ENCODE assay signal across 28 cellular contexts in genomic region chr11:77170107-77170506, GRCh38. TPM values are rescaled to one million over a fixed set of nuclear protein-coding genes. Genes with fewer than 3 reads are reported as not detected.
A peak's percentile ranks its signal among the peaks of the same experiment; 100 is the strongest.
DNase-seq lines count a peak whose midpoint lies in the region; ATAC-seq and TF ChIP-seq lines count a peak whose summit lies in the region.
"Had no signal": no experiment of that assay in that cellular context is flagged by ENCODE, and none has a peak within 500 bp of the region (broad histone marks: within the 10 kb centered on the region; RNA-seq: fewer than 3 reads in every experiment).

No MANE protein-coding gene starts in this region.

- peaks cover 36% of the 10 kb centered on the region for H3K4me1 ChIP-seq in HUES64 (ENCODE audit: insufficient read depth, low read length)
- H3K4me1 ChIP-seq in endodermal cell (ENCODE audit: control insufficient read depth, insufficient read depth, low read length): peaks cover 19% of the 10 kb centered on the region
- H3K4me1 ChIP-seq in lower lobe of right lung: no peaks in the 10 kb centered on the region
- H3K4me1 ChIP-seq in osteoblast (ENCODE audit: insufficient read depth, low read length): no peaks in the 10 kb centered on the region
- H3K4me1 ChIP-seq: colonic mucosa, parathyroid adenoma, right atrium auricular region, vagina had no signal

- H3K9me3 ChIP-seq in HUES64 (ENCODE audit: insufficient read depth, low read depth, low read length) (no peaks in the 10 kb centered on the region), endodermal cell (ENCODE audit: control insufficient read depth, low read length) (no peaks in the 10 kb centered on the region), lower lobe of right lung (no peaks in the 10 kb centered on the region), osteoblast (ENCODE audit: low read depth, low read length) (no peaks in the 10 kb centered on the region)
- H3K9me3 ChIP-seq: colonic mucosa, right atrium auricular region, SK-N-SH, vagina had no signal

- H3K4me3 Mint-ChIP-seq in endodermal cell: no peak overlapping the region
- H3K4me3 Mint-ChIP-seq in type B pancreatic cell: peak overlapping the region; percentile 46
- H3K4me3 Mint-ChIP-seq: activated naive CD8-positive, alpha-beta T cell treated with anti-CD3 and anti-CD28 coated beads, Interleukin-2, amount 10 ng/mL, durations not matched to agents 7 days and 5 days; activated T-cell treated with anti-CD3 and anti-CD28 coated beads, Interleukin-2, amount 50 U/mL, for 24 hours; natural killer cell treated with Interleukin-12 subunit alpha and Interleukin-12 subunit beta and Interleukin-15 and Interleukin-18, amount 100 ng/mL, for 72 hours; stimulated activated naive CD8-positive, alpha-beta T cell treated with anti-CD3 and anti-CD28 coated beads, Interleukin-15, amount 100 ng/mL, for 72 hours had no signal

- H3K36me3 ChIP-seq in HUES64 (ENCODE audit: insufficient read depth, low read length) (no peaks in the 10 kb centered on the region), endodermal cell (ENCODE audit: control insufficient read depth, insufficient read depth, low read length) (no peaks in the 10 kb centered on the region), lower lobe of right lung (no peaks in the 10 kb centered on the region), osteoblast (ENCODE audit: insufficient read depth, low read length) (no peaks in the 10 kb centered on the region)
- H3K36me3 ChIP-seq: cardiac muscle cell, colonic mucosa, right atrium auricular region, vagina had no signal

- H3K9ac ChIP-seq in HUES64 (ENCODE audit: low read depth, low read length) (0 out of 2 replicates have a peak overlapping the region, but pooled peaks have one; percentile 8), endodermal cell (ENCODE audit: extremely low read depth, low read length, poor library complexity, severe bottlenecking) (no peak overlapping the region)
- H3K9ac ChIP-seq: parathyroid adenoma, SK-N-SH had no signal

- H3K27me3 Mint-ChIP-seq in endodermal cell (ENCODE audit: insufficient read depth) (no peaks in the 10 kb centered on the region), type B pancreatic cell (no peaks in the 10 kb centered on the region)
- H3K27me3 Mint-ChIP-seq: activated T-cell treated with anti-CD3 and anti-CD28 coated beads, Interleukin-2, amount 50 U/mL, for 24 hours; stimulated activated naive CD8-positive, alpha-beta T cell treated with anti-CD3 and anti-CD28 coated beads, Interleukin-15, amount 100 ng/mL, for 72 hours had no signal

- no peaks in the 10 kb centered on the region for H3K79me2 ChIP-seq in osteoblast (ENCODE audit: insufficient read depth, low read length)
- H3K79me2 ChIP-seq: parathyroid adenoma had no signal

- H3K4me1 Mint-ChIP-seq in endodermal cell (peaks cover 42% of the 10 kb centered on the region), type B pancreatic cell (ENCODE audit: unreplicated experiment) (peaks cover 18% of the 10 kb centered on the region)

- H3K27ac Mint-ChIP-seq in endodermal cell (peak overlapping the region; percentile 62), type B pancreatic cell (peak overlapping the region; percentile 74)
- H3K27ac Mint-ChIP-seq: activated naive CD8-positive, alpha-beta T cell treated with anti-CD3 and anti-CD28 coated beads, Interleukin-2, amount 10 ng/mL, durations not matched to agents 7 days and 5 days; activated T-cell treated with anti-CD3 and anti-CD28 coated beads, Interleukin-2, amount 50 U/mL, for 24 hours; natural killer cell treated with Interleukin-12 subunit alpha and Interleukin-12 subunit beta and Interleukin-15 and Interleukin-18, amount 100 ng/mL, for 72 hours had no signal

- TF ChIP-seq CTCF in endodermal cell (conservative IDR thresholded peaks at IDR 0.05) (no peak), lower lobe of right lung (IDR thresholded peaks at IDR 0.05) (no peak), type B pancreatic cell (conservative IDR thresholded peaks at IDR 0.05) (no peak), osteoblast (IDR thresholded peaks at IDR 0.05; ENCODE audit: extremely low read depth, low read depth, low read length) (no peak)

- H3K4me3 ChIP-seq in HUES64 (ENCODE audit: low read length): no peak overlapping the region
- H3K4me3 ChIP-seq in endodermal cell (ENCODE audit: low read length): no peak overlapping the region
- no peak overlapping the region for H3K4me3 ChIP-seq in lower lobe of right lung
- no peak overlapping the region for H3K4me3 ChIP-seq in osteoblast (ENCODE audit: insufficient read depth, low read length)
- H3K4me3 ChIP-seq: cardiac muscle cell, colonic mucosa, GM12878, right atrium auricular region, vagina had no signal

- H2AFZ ChIP-seq in osteoblast (ENCODE audit: low read length): no peak overlapping the region
- H2AFZ ChIP-seq: parathyroid adenoma had no signal

- no peaks in the 10 kb centered on the region for H3K27me3 ChIP-seq in HUES64 (ENCODE audit: insufficient read depth, low read length)
- H3K27me3 ChIP-seq in endodermal cell (ENCODE audit: control insufficient read depth, insufficient read depth, low read length, poor library complexity, severe bottlenecking): no peaks in the 10 kb centered on the region
- no peaks in the 10 kb centered on the region for H3K27me3 ChIP-seq in lower lobe of right lung (ENCODE audit: low read depth)
- H3K27me3 ChIP-seq in osteoblast (ENCODE audit: insufficient read depth, low read length): peaks cover 19% of the 10 kb centered on the region
- H3K27me3 ChIP-seq: cardiac muscle cell, colonic mucosa, right atrium auricular region, vagina had no signal

- H3K9me3 Mint-ChIP-seq in endodermal cell (no peaks in the 10 kb centered on the region), type B pancreatic cell (no peaks in the 10 kb centered on the region)
- H3K9me3 Mint-ChIP-seq: activated naive CD8-positive, alpha-beta T cell treated with anti-CD3 and anti-CD28 coated beads, Interleukin-2, amount 10 ng/mL, durations not matched to agents 7 days and 5 days; activated T-cell treated with anti-CD3 and anti-CD28 coated beads, Interleukin-2, amount 50 U/mL, for 24 hours; natural killer cell treated with Interleukin-12 subunit alpha and Interleukin-12 subunit beta and Interleukin-15 and Interleukin-18, amount 100 ng/mL, for 72 hours; stimulated activated naive CD8-positive, alpha-beta T cell treated with anti-CD3 and anti-CD28 coated beads, Interleukin-15, amount 100 ng/mL, for 72 hours had no signal

- no peak overlapping the region for H3K4me2 ChIP-seq in osteoblast (ENCODE audit: insufficient read depth, low read length)
- H3K4me2 ChIP-seq: SK-N-SH had no signal

- no peaks in the 10 kb centered on the region for H4K20me1 ChIP-seq in osteoblast (ENCODE audit: insufficient read depth, low read length)

- WGBS in HUES64: 87% methylated on average over 5 of the region's 5 CpGs
- WGBS in endodermal cell (ENCODE audit: insufficient coverage in 1 of 2, insufficient read length in 1 of 2), 2 experiments: 86 to 92% methylated on average over 5 of the region's 5 CpGs

- intact Hi-C loops in lower lobe of right lung (cut with DNase I) (no loop called here), head of caudate nucleus (cut with DNase I) (no loop called here)

- no peak overlapping the region for H3K27ac ChIP-seq in HUES64 (ENCODE audit: low read depth, low read length)
- no peak overlapping the region for H3K27ac ChIP-seq in endodermal cell (ENCODE audit: low read depth, low read length)
- H3K27ac ChIP-seq in lower lobe of right lung: no peak overlapping the region
- H3K27ac ChIP-seq in osteoblast (ENCODE audit: low read depth, low read length): no peak overlapping the region
- H3K27ac ChIP-seq: cardiac muscle cell, colonic mucosa, epithelial cell of prostate, parathyroid adenoma, right atrium auricular region, vagina had no signal

- ATAC-seq in lower lobe of right lung: no peak
- ATAC-seq: GM12878; HCT116; natural killer cell treated with Interleukin-12 subunit alpha and Interleukin-12 subunit beta and Interleukin-15 and Interleukin-18, amount 100 ng/mL, for 72 hours; stimulated activated naive CD8-positive, alpha-beta T cell treated with anti-CD3 and anti-CD28 coated beads, Interleukin-15, amount 100 ng/mL, for 72 hours had no signal

- DNase-seq in endodermal cell (peak; percentile 89), lower lobe of right lung (peak; percentile 15), type B pancreatic cell (ENCODE audit: extremely low spot score, unreplicated experiment) (no peak), osteoblast (ENCODE audit: insufficient read length, low spot score, missing footprints) (no peak), NCI-H2227 treated with DMSO at 0.1 percent for 48 hours (lab: John Stamatoyannopoulos, UW) (no peak), head of caudate nucleus (no peak)
- DNase-seq: activated CD4-positive, alpha-beta T cell treated with anti-CD3 and anti-CD28 coated beads, Interleukin-2, amount 50 U/mL, for 1 hour; activated CD4-positive, CD25-positive, alpha-beta regulatory T cell; activated gamma-delta T cell; activated naive CD8-positive, alpha-beta T cell treated with anti-CD3 and anti-CD28 coated beads, Interleukin-2, amount 10 ng/mL, durations not matched to agents 7 days and 5 days; activated T-cell treated with anti-CD3 and anti-CD28 coated beads, Interleukin-2, amount 50 U/mL, for 24 hours; aorta; colonic mucosa; DMS153; effector CD4-positive, alpha-beta T cell; NCI-H146; SK-N-SH; stimulated activated naive CD8-positive, alpha-beta T cell treated with anti-CD3 and anti-CD28 coated beads, Interleukin-15, amount 100 ng/mL, for 72 hours had no signal

- H3K36me3 Mint-ChIP-seq in endodermal cell (ENCODE audit: low read depth): no peaks in the 10 kb centered on the region
- H3K36me3 Mint-ChIP-seq in type B pancreatic cell: no peaks in the 10 kb centered on the region
- H3K36me3 Mint-ChIP-seq: activated naive CD8-positive, alpha-beta T cell treated with anti-CD3 and anti-CD28 coated beads, Interleukin-2, amount 10 ng/mL, durations not matched to agents 7 days and 5 days; natural killer cell treated with Interleukin-12 subunit alpha and Interleukin-12 subunit beta and Interleukin-15 and Interleukin-18, amount 100 ng/mL, for 72 hours had no signal

RNA-seq across cellular contexts. Expression of gene MYO7A, which starts 42.1 kb away (rescaled TPM):
- polyA plus RNA-seq in HUES64 (2013, experiment 1 of 2): 2.2 TPM
- 1.3 TPM for polyA plus RNA-seq in HUES64 (2013, experiment 2 of 2)
- total RNA-seq in endodermal cell: 1 to 10 TPM; 2.4 to 2.7 TPM
- 2.1 TPM for polyA plus RNA-seq in endodermal cell (2013, experiment 1 of 2)
- 1.7 TPM for polyA plus RNA-seq in endodermal cell (2013, experiment 2 of 2)
- total RNA-seq in lower lobe of right lung: 5.5 TPM
- 2.8 and 5.3 TPM in 2 replicates for total RNA-seq in type B pancreatic cell (ENCODE audit: low replicate concordance)
- total RNA-seq in osteoblast: under 0.01 TPM in 2 replicates
- polyA plus RNA-seq: AG04450 had no signal

Comparison
In these comparisons a context has a peak if more than half of its experiments do, and no peak if none do; other contexts are left out.
1. DNase-seq: peak in endodermal cell (single experiment) and lower lobe of right lung (single experiment); none in type B pancreatic cell (single experiment), osteoblast (single experiment), NCI-H2227 treated with DMSO at 0.1 percent for 48 hours (single experiment) and head of caudate nucleus (0 of 42).